19 cellular contexts compared by ENCODE assay signal in the genomic region with DNA sequence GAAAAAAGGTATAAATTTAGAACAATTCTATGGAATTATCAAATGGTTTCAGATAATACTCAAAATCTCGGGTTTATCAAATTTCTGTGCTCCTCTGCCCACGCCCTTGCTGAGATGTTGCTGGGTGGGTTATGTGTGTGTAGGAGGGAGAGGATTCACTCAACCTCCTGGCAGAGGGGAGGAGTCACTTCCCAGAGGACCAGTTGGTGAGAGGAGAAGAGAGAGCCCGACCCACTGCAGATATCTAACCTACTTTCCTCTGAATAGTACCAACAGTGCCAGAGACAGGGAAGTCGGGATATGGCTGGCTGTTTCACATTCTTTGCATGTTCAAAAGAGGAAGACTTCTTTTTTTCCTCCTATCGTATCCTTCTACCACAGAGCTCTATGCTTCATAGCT.
DNase-seq lines count a peak whose midpoint lies in the region; ATAC-seq, FAIRE-seq and TF ChIP-seq lines count a peak whose summit lies in the region.
"Had no signal": no experiment of that assay in that cellular context is flagged by ENCODE, and none has a peak within 500 bp of the region (broad histone marks: within the 10 kb centered on the region; RNA-seq: fewer than 3 reads in every experiment).

No MANE protein-coding gene starts in this region.

- 11% methylated on average over 5 of the region's 5 CpGs for WGBS in HepG2 (ENCODE audit: low lambda C conversion rate)
- WGBS in right lobe of liver (ENCODE audit: insufficient coverage, low coverage, low lambda C conversion rate, missing lambda C conversion rate): 74% methylated on average over 5 of the region's 5 CpGs

- no TSS peak for BruUV-seq in HepG2 (replicated peaks; lab: Mats Ljungman, UMichigan)

- H2AFZ ChIP-seq in HepG2 (ENCODE audit: low read length) (no peak overlapping the region), osteoblast (ENCODE audit: low read length) (no peak overlapping the region)
- H2AFZ ChIP-seq: GM23338 had no signal

- TF ChIP-seq RAD21 in HepG2 (CRISPR knock-in tag; IDR thresholded peaks at IDR 0.05): no peak

- H3K4me3 ChIP-seq in HepG2 (replicated peaks in 1 of 3; ENCODE audit: insufficient read depth in 1 of 3, low read depth in 2 of 3, low read length in 3 of 3): no peak overlapping the region
- H3K4me3 ChIP-seq in right lobe of liver: no peak overlapping the region
- H3K4me3 ChIP-seq in osteoblast (ENCODE audit: insufficient read depth, low read length): no peak overlapping the region
- H3K4me3 ChIP-seq: BLaER1 treated with 17β-estradiol and CSF1 and Interleukin-3, amounts not matched to agents 10 nM and 100 nM; GM23338 had no signal

- intact Hi-C loops in HepG2 (cut with micrococcal nuclease; ENCODE audit: unreplicated experiment): no loop called here
- intact Hi-C loops in right lobe of liver (cut with DNase I): no loop called here

- TF ChIP-seq POLR2A in HepG2 (IDR thresholded peaks at IDR 0.05; ENCODE audit: insufficient read depth in 1 of 2, low read depth in 2 of 2, low read length in 2 of 2) (no peak), right lobe of liver (IDR thresholded peaks at IDR 0.05) (no peak)

- CTCF ChIA-PET in HepG2 (lab: Yijun Ruan, JAX; ENCODE audit: low intra/inter-chr PET ratio, low total read pairs): no interaction called here

- no peak overlapping the region for H3K27ac Mint-ChIP-seq in T-helper 17 cell
- H3K27ac Mint-ChIP-seq: CD4-positive, alpha-beta T cell; GM23338 had no signal

- in situ Hi-C loops in HepG2 (cut with HindIII; ENCODE audit: extremely low pct_ligation_motif_present, low pct_unique_long_range_greater_than_20kb): no loop called here

- TF ChIP-seq CTCF in HepG2 (CRISPR knock-in tag; IDR thresholded peaks at IDR 0.05) (no peak), right lobe of liver (IDR thresholded peaks at IDR 0.05) (no peak), osteoblast (IDR thresholded peaks at IDR 0.05; ENCODE audit: extremely low read depth, low read depth, low read length) (no peak)

- no peak overlapping the region for H3K27ac ChIP-seq in HepG2 (ENCODE audit: extremely low read length, insufficient read depth, low read length)
- no peak overlapping the region for H3K27ac ChIP-seq in right lobe of liver
- no peak overlapping the region for H3K27ac ChIP-seq in osteoblast (ENCODE audit: low read depth, low read length)
- H3K27ac ChIP-seq: BLaER1 treated with 17β-estradiol and CSF1 and Interleukin-3, amounts not matched to agents 10 nM and 100 nM had no signal

- no peak for FAIRE-seq in HepG2 (lab: Jason Lieb, UNC)
- FAIRE-seq: GM12892 had no signal

- H3K36me3 ChIP-seq in HepG2 (replicated peaks in 1 of 2; ENCODE audit: control insufficient read depth in 1 of 2, insufficient read depth in 2 of 2, low read length in 2 of 2) (no peaks in the 10 kb centered on the region), right lobe of liver (no peaks in the 10 kb centered on the region), osteoblast (ENCODE audit: insufficient read depth, low read length) (no peaks in the 10 kb centered on the region)
- H3K36me3 ChIP-seq: BLaER1 treated with 17β-estradiol and CSF1 and Interleukin-3, amounts not matched to agents 10 nM and 100 nM had no signal

- no peak for ATAC-seq in HepG2
- no peak for ATAC-seq in right lobe of liver
- no peak for ATAC-seq in T-helper 17 cell
- ATAC-seq: GM23338 had no signal

- POLR2A ChIA-PET in HepG2 (lab: Yijun Ruan, JAX): no interaction called here

- DNase-seq in HepG2 (ENCODE audit: low spot score) (no peak), right lobe of liver (no peak), amniotic epithelial cell (ENCODE audit: low read depth) (peak; percentile 18), osteoblast (ENCODE audit: insufficient read length, low spot score, missing footprints) (peak; percentile 31), activated gamma-delta T cell (lab: John Stamatoyannopoulos, UW) (no peak), NCI-H128 (lab: John Stamatoyannopoulos, UW; ENCODE audit: unreplicated experiment) (no peak), T-helper 17 cell (no peak)
- DNase-seq: ACHN; Calu3; CD4-positive, alpha-beta T cell; DMS153; DMS79 treated with DMSO at 0.1 percent for 48 hours; EL; GDM1; H7; IMR-90 had no signal

- H4K20me1 ChIP-seq in HepG2 (ENCODE audit: insufficient read depth, low read length) (no peaks in the 10 kb centered on the region), osteoblast (ENCODE audit: insufficient read depth, low read length) (no peaks in the 10 kb centered on the region)
- H4K20me1 ChIP-seq: BLaER1 treated with 17β-estradiol and CSF1 and Interleukin-3, amounts not matched to agents 10 nM and 100 nM had no signal

- no peak overlapping the region for H3K4me2 ChIP-seq in HepG2 (ENCODE audit: low read depth, low read length)
- no peak overlapping the region for H3K4me2 ChIP-seq in osteoblast (ENCODE audit: insufficient read depth, low read length)
- H3K4me2 ChIP-seq: BLaER1 treated with 17β-estradiol and CSF1 and Interleukin-3, amounts not matched to agents 10 nM and 100 nM; GM23338 had no signal

- H3K36me3 Mint-ChIP-seq in T-helper 17 cell (ENCODE audit: low read depth): no peaks in the 10 kb centered on the region

- no peaks in the 10 kb centered on the region for H3K9me3 ChIP-seq in HepG2 (ENCODE audit: low read length)
- H3K9me3 ChIP-seq in right lobe of liver: no peaks in the 10 kb centered on the region
- no peaks in the 10 kb centered on the region for H3K9me3 ChIP-seq in osteoblast (ENCODE audit: low read depth, low read length)
- H3K9me3 ChIP-seq in T-helper 17 cell (ENCODE audit: control insufficient read depth, low read length, poor library complexity, severe bottlenecking): no peaks in the 10 kb centered on the region

- no peak overlapping the region for H3K4me3 Mint-ChIP-seq in T-helper 17 cell
- H3K4me3 Mint-ChIP-seq: CD4-positive, alpha-beta T cell; GM23338 had no signal

- peaks cover 9% of the 10 kb centered on the region for H3K27me3 Mint-ChIP-seq in T-helper 17 cell
- H3K27me3 Mint-ChIP-seq: CD4-positive, alpha-beta T cell had no signal

- H3K27me3 ChIP-seq in HepG2 (ENCODE audit: control insufficient read depth in 1 of 2, insufficient read depth in 2 of 2, low read length in 2 of 2) (peaks cover 0 to 7% of the 10 kb centered on the region in 2 experiments; a peak in 2 of 5 replicates), right lobe of liver (no peaks in the 10 kb centered on the region), osteoblast (ENCODE audit: insufficient read depth, low read length) (peaks cover 6% of the 10 kb centered on the region)
- H3K27me3 ChIP-seq: BLaER1 treated with 17β-estradiol and CSF1 and Interleukin-3, amounts not matched to agents 10 nM and 100 nM had no signal

- H3K9ac ChIP-seq in HepG2 (ENCODE audit: insufficient read depth, low read depth, low read length): no peak overlapping the region
- H3K9ac ChIP-seq: BLaER1 treated with 17β-estradiol and CSF1 and Interleukin-3, amounts not matched to agents 10 nM and 100 nM had no signal

- TF ChIP-seq EP300 in HepG2 (IDR thresholded peaks at IDR 0.05; ENCODE audit: low read depth in 2 of 2, low read length in 2 of 2) (no peak), HepG2 (CRISPR knock-in tag; IDR thresholded peaks at IDR 0.05; ENCODE audit: borderline replicate concordance) (no peak)

- peaks cover 8% of the 10 kb centered on the region for H3K4me1 Mint-ChIP-seq in T-helper 17 cell

- H3K79me2 ChIP-seq in HepG2 (ENCODE audit: insufficient read depth, low read length) (no peaks in the 10 kb centered on the region), osteoblast (ENCODE audit: insufficient read depth, low read length) (no peaks in the 10 kb centered on the region)

- no peaks in the 10 kb centered on the region for H3K4me1 ChIP-seq in HepG2 (ENCODE audit: insufficient read depth, low read length)
- H3K4me1 ChIP-seq in right lobe of liver: no peaks in the 10 kb centered on the region
- H3K4me1 ChIP-seq in osteoblast (ENCODE audit: insufficient read depth, low read length): peaks cover 21% of the 10 kb centered on the region

TF ChIP-seq in HepG2, 621 proteins besides CTCF, POLR2A, EP300 and RAD21:
- 0 out of 2 replicates have a peak, but pooled peaks have one; percentile 22 for TF ChIP-seq ZNF263 (CRISPR knock-in tag; IDR thresholded peaks at IDR 0.05)
- TF ChIP-seq, protein P1, sequence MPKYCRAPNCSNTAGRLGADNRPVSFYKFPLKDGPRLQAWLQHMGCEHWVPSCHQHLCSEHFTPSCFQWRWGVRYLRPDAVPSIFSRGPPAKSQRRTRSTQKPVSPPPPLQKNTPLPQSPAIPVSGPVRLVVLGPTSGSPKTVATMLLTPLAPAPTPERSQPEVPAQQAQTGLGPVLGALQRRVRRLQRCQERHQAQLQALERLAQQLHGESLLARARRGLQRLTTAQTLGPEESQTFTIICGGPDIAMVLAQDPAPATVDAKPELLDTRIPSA (CRISPR knock-in tag; IDR thresholded peaks at IDR 0.05; ENCODE audit: borderline replicate concordance): no peak

Comparison
In these comparisons a context has a peak if more than half of its experiments do, and no peak if none do; other contexts are left out.
1. DNase-seq: peak in amniotic epithelial cell (single experiment) and osteoblast (single experiment); none in HepG2 (single experiment), right lobe of liver (0 of 3), activated gamma-delta T cell (single experiment), NCI-H128 (single experiment) and T-helper 17 cell (0 of 3).